In the genomic region with DNA sequence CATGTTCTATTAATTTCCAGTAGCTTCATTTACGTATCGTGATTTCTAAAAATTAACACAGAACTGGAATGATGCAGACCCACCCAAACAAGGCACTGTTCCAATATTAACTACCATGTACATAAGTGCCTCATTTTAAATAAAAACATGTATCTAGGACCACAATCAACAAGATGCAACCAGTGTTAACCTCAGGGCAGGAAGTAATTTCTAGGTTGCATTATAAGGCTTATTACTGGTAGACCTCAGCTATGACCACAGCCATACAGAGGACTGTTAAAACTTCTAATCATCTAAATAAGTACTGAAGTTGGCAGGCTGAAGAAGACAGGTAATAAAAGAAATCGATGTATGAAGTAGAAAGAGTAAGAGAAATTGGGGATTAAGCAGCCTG, we compare ENCODE assay signal across 23 cellular contexts.
"Had no signal": no experiment of that assay in that cellular context is flagged by ENCODE, and none has a peak within 500 bp of the region (broad histone marks: within the 10 kb centered on the region; RNA-seq: fewer than 3 reads in every experiment).

No MANE protein-coding gene starts in this region.

- H3K4me3 Mint-ChIP-seq: activated naive CD4-positive, alpha-beta T cell treated with anti-CD3 and anti-CD28 coated beads, Interleukin-2, amount 50 U/mL, for 24 hours; WTC11 had no signal

- H3K27me3 Mint-ChIP-seq: activated naive CD4-positive, alpha-beta T cell treated with anti-CD3 and anti-CD28 coated beads, Interleukin-2, amount 50 U/mL, for 24 hours; T-helper 17 cell had no signal

- H3K27ac Mint-ChIP-seq: activated naive CD4-positive, alpha-beta T cell treated with anti-CD3 and anti-CD28 coated beads, Interleukin-2, amount 50 U/mL, for 24 hours; T-helper 17 cell; WTC11 had no signal

- H3K4me1 Mint-ChIP-seq: activated naive CD4-positive, alpha-beta T cell treated with anti-CD3 and anti-CD28 coated beads, Interleukin-2, amount 50 U/mL, for 24 hours; WTC11 had no signal

- H3K4me3 ChIP-seq: MG63 had no signal

- H3K27me3 ChIP-seq: MG63 had no signal

- H3K9me3 ChIP-seq: MG63 had no signal

- DNase-seq: activated CD4-positive, alpha-beta T cell treated with anti-CD3 and anti-CD28 coated beads for 48 hours; activated CD4-positive, alpha-beta T cell treated with anti-CD3 and anti-CD28 coated beads, Interleukin-2, amount 50 U/mL, for 4 hours; activated CD4-positive, CD25-positive, alpha-beta regulatory T cell treated with anti-CD3 and anti-CD28 coated beads, Interleukin-2, amount 50 U/mL, for 72 hours; activated CD8-positive, alpha-beta memory T cell treated with anti-CD3 and anti-CD28 coated beads, Interleukin-2, amount 50 U/mL, for 48 hours; activated effector memory CD4-positive, alpha-beta T cell treated with Interleukin-2 at 50 U/mL for 16 hours; activated naive CD4-positive, alpha-beta T cell; activated T-cell treated with anti-CD3 and anti-CD28 coated beads, Interleukin-2, amount 50 U/mL, for 1 hour; MG63; MV-4-11; NCI-H1092 treated with DMSO at 0.1 percent for 48 hours; NCI-H1417 treated with DMSO at 0.1 percent for 48 hours; NCI-H1694; NCI-H2029; NCI-H2107; NCI-H2171 treated with DMSO at 0.1 percent for 48 hours; NCI-H226; NCI-H526; NCI-H82; SIG-M5; T-helper 17 cell; T-helper 9 cell had no signal

- ATAC-seq: T-helper 17 cell had no signal

- H3K9me3 Mint-ChIP-seq: activated naive CD4-positive, alpha-beta T cell treated with anti-CD3 and anti-CD28 coated beads, Interleukin-2, amount 50 U/mL, for 24 hours had no signal
